In the genomic region with DNA sequence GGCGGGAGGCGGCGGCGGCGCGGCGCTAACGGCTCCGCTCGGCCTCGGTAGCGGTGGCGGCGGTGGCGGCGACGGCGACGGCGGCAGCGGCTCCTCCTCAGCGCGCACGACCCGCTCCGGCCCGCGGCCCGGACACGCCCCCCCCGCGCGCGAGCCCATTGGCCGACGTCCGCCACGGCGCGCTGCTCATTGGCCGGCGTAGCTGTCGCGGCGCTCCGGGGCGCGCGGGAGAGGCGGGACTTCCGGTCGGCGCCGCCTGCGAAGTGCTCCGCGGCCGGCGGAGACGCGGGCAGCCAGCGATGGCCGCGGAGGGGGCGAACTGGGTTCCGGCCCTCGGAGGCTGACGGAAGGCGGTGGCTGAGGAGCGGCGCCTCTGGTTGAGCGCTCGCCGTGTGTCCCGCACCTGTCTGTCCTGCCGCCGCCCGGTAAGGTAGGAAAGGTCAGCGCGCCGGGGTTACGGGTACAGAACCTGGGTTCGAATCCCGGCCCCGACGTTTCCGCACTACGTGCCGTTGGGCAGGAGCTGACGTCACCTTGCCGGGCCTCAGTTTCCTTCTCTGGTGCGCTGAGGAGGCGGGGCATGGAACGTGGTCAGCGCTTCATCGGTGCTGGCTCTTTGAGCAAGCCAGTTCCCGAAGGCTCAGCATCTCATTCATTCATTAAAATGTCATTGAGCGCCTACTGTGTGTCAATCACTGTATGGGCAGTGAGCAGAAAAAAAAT, we compare ENCODE assay signal across 1 cellular context.
TF ChIP-seq lines count a peak whose summit lies in the region.

A gene (minus strand): TSS at position 108 of the 723 bp plus-strand sequence. CDS start 13,826 bp downstream, outside the sequence.

TF ChIP-seq in SK-N-SH, 30 proteins besides CTCF, POLR2A, EP300 and RAD21 (continued from another document):
- TF ChIP-seq CHD2 (IDR thresholded peaks at IDR 0.05; ENCODE audit: low read length, partially characterized antibody) (no peak), MXI1 (IDR thresholded peaks at IDR 0.05; ENCODE audit: low read depth, low read length) (peak; percentile 13; the same call in 1 of the 2 replicates), TEAD4 (IDR thresholded peaks at IDR 0.05; ENCODE audit: borderline replicate concordance, insufficient read depth) (no peak), NRF1 (IDR thresholded peaks at IDR 0.05; ENCODE audit: low read depth, low read length) (no peak), POLR2AphosphoS5 (IDR thresholded peaks at IDR 0.05; ENCODE audit: low read depth, low read length) (peak; percentile 73), TAF1 (IDR thresholded peaks at IDR 0.05; ENCODE audit: borderline replicate concordance, low read depth, low read length) (peak; percentile 66; the same call in 1 of the 2 replicates), SMC3 (IDR thresholded peaks at IDR 0.05; ENCODE audit: low read depth, low read length) (no peak), RFX5 (IDR thresholded peaks at IDR 0.05; ENCODE audit: low read length) (no peak), SIN3A (IDR thresholded peaks at IDR 0.05; ENCODE audit: borderline replicate concordance, low read depth, low read length) (peak; percentile 70; the same call in 1 of the 2 replicates)
- TF ChIP-seq, protein P1, sequence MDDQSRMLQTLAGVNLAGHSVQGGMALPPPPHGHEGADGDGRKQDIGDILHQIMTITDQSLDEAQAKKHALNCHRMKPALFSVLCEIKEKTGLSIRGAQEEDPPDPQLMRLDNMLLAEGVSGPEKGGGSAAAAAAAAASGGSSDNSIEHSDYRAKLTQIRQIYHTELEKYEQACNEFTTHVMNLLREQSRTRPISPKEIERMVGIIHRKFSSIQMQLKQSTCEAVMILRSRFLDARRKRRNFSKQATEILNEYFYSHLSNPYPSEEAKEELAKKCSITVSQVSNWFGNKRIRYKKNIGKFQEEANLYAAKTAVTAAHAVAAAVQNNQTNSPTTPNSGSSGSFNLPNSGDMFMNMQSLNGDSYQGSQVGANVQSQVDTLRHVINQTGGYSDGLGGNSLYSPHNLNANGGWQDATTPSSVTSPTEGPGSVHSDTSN (IDR thresholded peaks at IDR 0.05): peak; percentile 96
